16 cellular contexts compared by ENCODE assay signal in genomic region chr1:31755197-31755611, GRCh38. TPM values are rescaled to one million over a fixed set of nuclear protein-coding genes. Genes with fewer than 3 reads are reported as not detected.
DNase-seq lines count a peak whose midpoint lies in the region; ATAC-seq and TF ChIP-seq lines count a peak whose summit lies in the region.
"Had no signal": no experiment of that assay in that cellular context is flagged by ENCODE, and none has a peak within 500 bp of the region (broad histone marks: within the 10 kb centered on the region; RNA-seq: fewer than 3 reads in every experiment).

No MANE protein-coding gene starts in this region.

- H3K4me1 ChIP-seq in left lung = no peaks in the 10 kb centered on the region

- H3K4me3 Mint-ChIP-seq in HFFc6 = 0 out of 2 replicates have a peak overlapping the region, but pooled peaks have one; percentile 12
- H3K4me3 Mint-ChIP-seq: T-helper 1 cell treated with Interleukin-12 subunit alpha and Interleukin-12 subunit beta and Interleukin-4 antibody, amounts not matched to agents 30 μg/mL and 1 μg/mL, for 36 hours had no signal

- peaks cover 71% of the 10 kb centered on the region for H3K4me1 Mint-ChIP-seq in HFFc6 (ENCODE audit: low read depth)

- no peaks in the 10 kb centered on the region for H3K9me3 Mint-ChIP-seq in HFFc6
- H3K9me3 Mint-ChIP-seq: T-helper 1 cell treated with Interleukin-12 subunit alpha and Interleukin-12 subunit beta and Interleukin-4 antibody, amounts not matched to agents 30 μg/mL and 1 μg/mL, for 36 hours had no signal

- ATAC-seq in left lung (peak; percentile 15), HG03439 (IDR thresholded peaks at IDR 0.05; ENCODE audit: unreplicated experiment) (no peak)

- TF ChIP-seq CTCF in HFFc6 (IDR thresholded peaks at IDR 0.05) = no peak
- TF ChIP-seq CTCF in left lung (IDR thresholded peaks at IDR 0.05) = no peak

- no peaks in the 10 kb centered on the region for H3K36me3 Mint-ChIP-seq in HFFc6 (ENCODE audit: low read depth)

- in situ Hi-C loops in T47D (cut with HindIII; ENCODE audit: low pct_unique_long_range_greater_than_20kb, low sequenced_read_pairs) = no loop called here

- intact Hi-C loops in left lung (cut with DNase I) = no loop called here

- H3K9me3 ChIP-seq in left lung = no peaks in the 10 kb centered on the region
- H3K9me3 ChIP-seq: ascending aorta, transverse colon had no signal

- no peak overlapping the region for H3K4me3 ChIP-seq in left lung
- H3K4me3 ChIP-seq: ascending aorta, transverse colon had no signal

- no peak overlapping the region for H3K27ac ChIP-seq in left lung

- peak overlapping the region; percentile 61 for H3K27ac Mint-ChIP-seq in HFFc6
- H3K27ac Mint-ChIP-seq: T-helper 1 cell treated with Interleukin-12 subunit alpha and Interleukin-12 subunit beta and Interleukin-4 antibody, amounts not matched to agents 30 μg/mL and 1 μg/mL, for 36 hours had no signal

- H3K36me3 ChIP-seq in left lung = no peaks in the 10 kb centered on the region
- H3K36me3 ChIP-seq: ascending aorta, transverse colon had no signal

- peaks cover 2 to 54% of the 10 kb centered on the region in 2 donors for H3K27me3 ChIP-seq in left lung
- H3K27me3 ChIP-seq: ascending aorta had no signal

- peak; percentile 78 for DNase-seq in AG20443 (ENCODE audit: low spot score)
- DNase-seq in HFFc6 = peak; percentile 81
- peak; percentile 73 to 78 for DNase-seq in T47D (ENCODE audit: low read depth in 1 of 2, low spot score in 1 of 2)
- DNase-seq in left lung = peak in 1 of 2 donors; percentile 74
- no peak for DNase-seq in MV-4-11 (lab: John Stamatoyannopoulos, UW)
- DNase-seq in AML-193 (lab: John Stamatoyannopoulos, UW) = no peak
- no peak for DNase-seq in NCI-H1048 (lab: John Stamatoyannopoulos, UW)
- DNase-seq: activated CD4-positive, alpha-beta T cell treated with anti-CD3 and anti-CD28 coated beads for 4 hours; effector CD4-positive, alpha-beta T cell; NCI-H1436; stimulated activated CD4-positive, alpha-beta T cell treated with anti-CD3 and anti-CD28 coated beads, Interleukin-1b, Interleukin-23, amount 100 ng/mL, for 48 hours; stimulated activated CD8-positive, alpha-beta memory T cell treated with anti-CD3 and anti-CD28 coated beads, Interleukin-4, amount 100 ng/mL, for 48 hours; transverse colon had no signal

- H3K27me3 Mint-ChIP-seq in HFFc6 (ENCODE audit: insufficient read depth) = no peaks in the 10 kb centered on the region; the same call in 1 of the 2 replicates

RNA-seq across cellular contexts. Expression of gene ADGRB2, which starts 8.9 kb away (rescaled TPM):
- 1 to 10 TPM; 4.9 to 8.8 (median 6.4) TPM for total RNA-seq in HFFc6 (2021; fragmentation: NEBNext Ultra II Directional; extraction: Animal tissue kit (Norgen Biotek cat#: 25700))
- 1 to 10 TPM; 1.8 to 6.4 TPM for total RNA-seq in left lung

RNA-seq across cellular contexts. Expression of gene COL16A1, which starts 51.4 kb away (rescaled TPM):
- total RNA-seq in HFFc6 (2021; fragmentation: NEBNext Ultra II Directional; extraction: Animal tissue kit (Norgen Biotek cat#: 25700)) = 100 to 1,000 TPM in 1 of 6 experiments, 10 to 100 TPM in 5; 74.1 to 100 (median 87.6) TPM
- total RNA-seq in left lung = 100 to 1,000 TPM in 1 of 2 donors, 10 to 100 TPM in 1; 64.8 to 116 TPM

Comparison
In these comparisons a context has a peak if more than half of its experiments do, and no peak if none do; other contexts are left out.
1. DNase-seq: peak in AG20443 (single experiment), HFFc6 (single experiment) and T47D (2 of 2); none in MV-4-11 (single experiment), AML-193 (0 of 2) and NCI-H1048 (single experiment).